29 cellular contexts compared by ENCODE assay signal in genomic region chrX:130555757-130556156, GRCh38.
"Had no signal": no experiment of that assay in that cellular context is flagged by ENCODE, and none has a peak within 500 bp of the region (broad histone marks: within the 10 kb centered on the region; RNA-seq: fewer than 3 reads in every experiment).

No MANE protein-coding gene starts in this region.

- H3K9me3 Mint-ChIP-seq: activated CD4-positive, alpha-beta memory T cell treated with anti-CD3 and anti-CD28 coated beads for 36 hours; activated CD4-positive, alpha-beta T cell treated with anti-CD3 and anti-CD28 coated beads, Interleukin-2, amount 10 ng/mL, durations not matched to agents 24 days and 14 days; activated naive CD4-positive, alpha-beta T cell treated with anti-CD3 and anti-CD28 coated beads, Interleukin-2, amount 10 ng/mL, durations not matched to agents 7 days and 5 days; activated naive CD4-positive, alpha-beta T cell treated with anti-CD3 and anti-CD28 coated beads, Interleukin-2, amount 50 U/mL, for 72 hours; activated naive CD8-positive, alpha-beta T cell treated with anti-CD3 and anti-CD28 coated beads, Interleukin-2, amount 10 ng/mL, durations not matched to agents 7 days and 5 days; activated T-cell treated with anti-CD3 and anti-CD28 coated beads, Interleukin-2, amount 50 U/mL, for 24 hours; activated T-cell treated with anti-CD3 and anti-CD28 coated beads, Interleukin-2, amount 50 U/mL, for 72 hours had no signal

- H3K9me3 ChIP-seq: ascending aorta, breast epithelium, colonic mucosa, esophagus squamous epithelium had no signal

- H3K27me3 Mint-ChIP-seq: activated CD4-positive, alpha-beta memory T cell treated with anti-CD3 and anti-CD28 coated beads for 36 hours; activated naive CD4-positive, alpha-beta T cell treated with anti-CD3 and anti-CD28 coated beads, Interleukin-2, amount 10 ng/mL, durations not matched to agents 7 days and 5 days; brain had no signal

- H3K36me3 ChIP-seq: ascending aorta, breast epithelium, cardiac muscle cell, colonic mucosa, esophagus squamous epithelium had no signal

- H3K36me3 Mint-ChIP-seq: activated CD4-positive, alpha-beta memory T cell treated with anti-CD3 and anti-CD28 coated beads for 36 hours; activated naive CD4-positive, alpha-beta T cell treated with anti-CD3 and anti-CD28 coated beads, Interleukin-2, amount 10 ng/mL, durations not matched to agents 7 days and 5 days; activated naive CD4-positive, alpha-beta T cell treated with anti-CD3 and anti-CD28 coated beads, Interleukin-2, amount 50 U/mL, for 72 hours; activated naive CD8-positive, alpha-beta T cell treated with anti-CD3 and anti-CD28 coated beads, Interleukin-2, amount 10 ng/mL, durations not matched to agents 7 days and 5 days; brain had no signal

- H3K27ac Mint-ChIP-seq: activated CD4-positive, alpha-beta memory T cell treated with anti-CD3 and anti-CD28 coated beads for 36 hours; activated CD4-positive, alpha-beta T cell treated with anti-CD3 and anti-CD28 coated beads for 36 hours; activated CD4-positive, alpha-beta T cell treated with anti-CD3 and anti-CD28 coated beads, Interleukin-2, amount 10 ng/mL, durations not matched to agents 24 days and 14 days; activated naive CD4-positive, alpha-beta T cell treated with anti-CD3 and anti-CD28 coated beads, Interleukin-2, amount 10 ng/mL, durations not matched to agents 7 days and 5 days; activated naive CD4-positive, alpha-beta T cell treated with anti-CD3 and anti-CD28 coated beads, Interleukin-2, amount 50 U/mL, for 72 hours; activated naive CD8-positive, alpha-beta T cell treated with anti-CD3 and anti-CD28 coated beads, Interleukin-2, amount 10 ng/mL, durations not matched to agents 7 days and 5 days; activated T-cell treated with anti-CD3 and anti-CD28 coated beads, Interleukin-2, amount 50 U/mL, for 24 hours; activated T-cell treated with anti-CD3 and anti-CD28 coated beads, Interleukin-2, amount 50 U/mL, for 72 hours had no signal

- FAIRE-seq: endometrium, endothelial cell of umbilical vein, frontal cortex had no signal

- ATAC-seq: activated CD4-positive, alpha-beta T cell treated with anti-CD3 and anti-CD28 coated beads for 36 hours; activated naive CD4-positive, alpha-beta T cell treated with anti-CD3 and anti-CD28 coated beads, Interleukin-2, amount 50 U/mL, for 72 hours; activated T-cell treated with anti-CD3 and anti-CD28 coated beads, Interleukin-2, amount 50 U/mL, for 72 hours had no signal

- H3K27ac ChIP-seq: ascending aorta, cardiac muscle cell, colonic mucosa, epithelial cell of prostate, esophagus squamous epithelium had no signal

- H3K4me3 Mint-ChIP-seq: activated CD4-positive, alpha-beta memory T cell treated with anti-CD3 and anti-CD28 coated beads for 36 hours; activated CD4-positive, alpha-beta T cell treated with anti-CD3 and anti-CD28 coated beads for 36 hours; activated CD4-positive, alpha-beta T cell treated with anti-CD3 and anti-CD28 coated beads, Interleukin-2, amount 10 ng/mL, durations not matched to agents 24 days and 14 days; activated naive CD4-positive, alpha-beta T cell treated with anti-CD3 and anti-CD28 coated beads, Interleukin-2, amount 10 ng/mL, durations not matched to agents 7 days and 5 days; activated naive CD8-positive, alpha-beta T cell treated with anti-CD3 and anti-CD28 coated beads, Interleukin-2, amount 10 ng/mL, durations not matched to agents 7 days and 5 days; activated T-cell treated with anti-CD3 and anti-CD28 coated beads, Interleukin-2, amount 50 U/mL, for 24 hours; activated T-cell treated with anti-CD3 and anti-CD28 coated beads, Interleukin-2, amount 50 U/mL, for 72 hours; brain had no signal

- H3K27me3 ChIP-seq: ascending aorta, cardiac muscle cell, colonic mucosa, esophagus squamous epithelium had no signal

- DNase-seq: activated CD4-positive, alpha-beta memory T cell treated with anti-CD3 and anti-CD28 coated beads for 36 hours; activated CD4-positive, alpha-beta T cell treated with anti-CD3 and anti-CD28 coated beads for 36 hours; activated CD4-positive, alpha-beta T cell treated with anti-CD3 and anti-CD28 coated beads, Interleukin-2, amount 10 ng/mL, durations not matched to agents 24 days and 14 days; activated CD4-positive, CD25-positive, alpha-beta regulatory T cell; activated CD4-positive, CD25-positive, alpha-beta regulatory T cell treated with anti-CD3 and anti-CD28 coated beads, Interleukin-2, amount 50 U/mL, for 72 hours; activated CD8-positive, alpha-beta memory T cell treated with anti-CD3 and anti-CD28 coated beads, Interleukin-2, amount 50 U/mL, for 48 hours; activated gamma-delta T cell; activated naive CD4-positive, alpha-beta T cell; activated naive CD4-positive, alpha-beta T cell treated with anti-CD3 and anti-CD28 coated beads, Interleukin-2, amount 10 ng/mL, durations not matched to agents 7 days and 5 days; activated naive CD8-positive, alpha-beta T cell treated with anti-CD3 and anti-CD28 coated beads, Interleukin-2, amount 10 ng/mL, durations not matched to agents 7 days and 5 days; activated T-cell treated with anti-CD3 and anti-CD28 coated beads for 4 hours; activated T-cell treated with anti-CD3 and anti-CD28 coated beads, Interleukin-2, amount 50 U/mL, for 24 hours; activated T-cell treated with anti-CD3 and anti-CD28 coated beads, Interleukin-2, amount 50 U/mL, for 72 hours; central memory CD4-positive, alpha-beta T cell; cerebellar nuclear complex; colonic mucosa; effector CD8-positive, alpha-beta T cell; esophagus squamous epithelium; head of caudate nucleus; T-helper 2 cell had no signal

- H3K4me1 ChIP-seq: ascending aorta, breast epithelium, colonic mucosa, esophagus squamous epithelium had no signal

- H3K4me1 Mint-ChIP-seq: activated CD4-positive, alpha-beta T cell treated with anti-CD3 and anti-CD28 coated beads for 36 hours; activated naive CD8-positive, alpha-beta T cell treated with anti-CD3 and anti-CD28 coated beads, Interleukin-2, amount 10 ng/mL, durations not matched to agents 7 days and 5 days; brain had no signal

- H3K4me3 ChIP-seq: ascending aorta, breast epithelium, cardiac muscle cell, colonic mucosa, esophagus squamous epithelium had no signal
